Comparison of ENCODE assay signal across 10 cellular contexts in genomic region chr3:48684054-48684349, GRCh38. TPM values are rescaled to one million over a fixed set of nuclear protein-coding genes. Genes with fewer than 3 reads are reported as not detected.
DNase-seq lines count a peak whose midpoint lies in the region; ATAC-seq, FAIRE-seq and TF ChIP-seq lines count a peak whose summit lies in the region.
"Had no signal": no experiment of that assay in that cellular context is flagged by ENCODE, and none has a peak within 500 bp of the region (broad histone marks: within the 10 kb centered on the region; RNA-seq: fewer than 3 reads in every experiment).

No MANE protein-coding gene starts in this region.

- no peaks in the 10 kb centered on the region for H3K9me3 ChIP-seq in HepG2 (ENCODE audit: low read length)
- no peaks in the 10 kb centered on the region for H3K9me3 ChIP-seq in right lobe of liver
- no peaks in the 10 kb centered on the region for H3K9me3 ChIP-seq in adrenal gland (replicated peaks in 1 of 3)
- no peaks in the 10 kb centered on the region for H3K9me3 ChIP-seq in vagina

- no peak overlapping the region for H2AFZ ChIP-seq in HepG2 (ENCODE audit: low read length)

- TF ChIP-seq CTCF in HepG2 (CRISPR knock-in tag; IDR thresholded peaks at IDR 0.05) (no peak), right lobe of liver (IDR thresholded peaks at IDR 0.05) (no peak), adrenal gland (IDR thresholded peaks at IDR 0.05) (no peak), vagina (IDR thresholded peaks at IDR 0.05) (no peak)

- no peak overlapping the region for H3K27ac Mint-ChIP-seq in memory B cell

- 0 out of 2 replicates have a peak, but pooled peaks cover 4% of the 10 kb centered on the region for H4K20me1 ChIP-seq in HepG2 (ENCODE audit: insufficient read depth, low read length)

- ATAC-seq in HepG2, result no peak
- ATAC-seq in right lobe of liver, result no peak
- no peak for ATAC-seq in memory B cell (ENCODE audit: low read depth)
- ATAC-seq in GM21737 (IDR thresholded peaks at IDR 0.05; ENCODE audit: unreplicated experiment), result no peak
- ATAC-seq in HG02852 (IDR thresholded peaks at IDR 0.05; ENCODE audit: unreplicated experiment), result no peak

- peaks cover 31 to 62% of the 10 kb centered on the region in 2 experiments for H3K36me3 ChIP-seq in HepG2 (replicated peaks in 1 of 2; ENCODE audit: control insufficient read depth in 1 of 2, insufficient read depth in 2 of 2, low read length in 2 of 2)
- H3K36me3 ChIP-seq in right lobe of liver, result peaks cover 0 to 24% (median 18%) of the 10 kb centered on the region in 4 donors
- peaks cover 0 to 54% of the 10 kb centered on the region in 2 donors for H3K36me3 ChIP-seq in adrenal gland (replicated peaks in 1 of 2)
- peaks cover 0 to 42% of the 10 kb centered on the region in 2 donors for H3K36me3 ChIP-seq in vagina

- H3K4me1 Mint-ChIP-seq in memory B cell, result peaks cover 33% of the 10 kb centered on the region

- H3K27me3 ChIP-seq in HepG2 (ENCODE audit: control insufficient read depth in 1 of 2, insufficient read depth in 2 of 2, low read length in 2 of 2) (no peaks in the 10 kb centered on the region; a peak in 2 of 5 replicates), right lobe of liver (no peaks in the 10 kb centered on the region), adrenal gland (no peaks in the 10 kb centered on the region), vagina (no peaks in the 10 kb centered on the region)

- no peak for TF ChIP-seq EP300 in HepG2 (IDR thresholded peaks at IDR 0.05; ENCODE audit: low read depth in 2 of 2, low read length in 2 of 2)
- no peak for TF ChIP-seq EP300 in HepG2 (CRISPR knock-in tag; IDR thresholded peaks at IDR 0.05; ENCODE audit: borderline replicate concordance)

- in situ Hi-C loops in HepG2 (cut with HindIII; ENCODE audit: extremely low pct_ligation_motif_present, low pct_unique_long_range_greater_than_20kb), result no loop called here

- BruUV-seq in HepG2 (replicated peaks; lab: Mats Ljungman, UMichigan), result no TSS peak

- 80% methylated on average over 8 of the region's 8 CpGs for WGBS in HepG2 (ENCODE audit: low lambda C conversion rate)
- WGBS in right lobe of liver (ENCODE audit: insufficient coverage, low coverage, low lambda C conversion rate, missing lambda C conversion rate), result 75% methylated on average over 5 of the region's 8 CpGs
- 45 to 56% (median 52%) methylated on average over 8 of the region's 8 CpGs for WGBS in adrenal gland, 4 donors

- H3K27me3 Mint-ChIP-seq in memory B cell, result no peaks in the 10 kb centered on the region

- no peaks in the 10 kb centered on the region for H3K9me3 Mint-ChIP-seq in memory B cell

- DNase-seq in HepG2 (ENCODE audit: low spot score) (no peak), right lobe of liver (no peak), adrenal gland (no peak), memory B cell (ENCODE audit: low spot score in 2 of 2) (no peak), vagina (ENCODE audit: extremely low spot score in 2 of 2) (no peak), NCI-H748 (lab: John Stamatoyannopoulos, UW; ENCODE audit: unreplicated experiment) (no peak)
- DNase-seq: small intestine, T-helper 9 cell had no signal

- TF ChIP-seq POLR2A in HepG2 (IDR thresholded peaks at IDR 0.05; ENCODE audit: insufficient read depth in 1 of 2, low read depth in 2 of 2, low read length in 2 of 2) (no peak), right lobe of liver (IDR thresholded peaks at IDR 0.05) (no peak), adrenal gland (IDR thresholded peaks at IDR 0.05) (no peak), vagina (IDR thresholded peaks at IDR 0.05) (no peak)

- H3K4me1 ChIP-seq in HepG2 (ENCODE audit: insufficient read depth, low read length) (peaks cover 26% of the 10 kb centered on the region), right lobe of liver (peaks cover 0 to 22% (median 5%) of the 10 kb centered on the region in 4 donors), adrenal gland (replicated peaks in 1 of 2) (peaks cover 16 to 33% of the 10 kb centered on the region in 2 donors), vagina (peaks cover 33% of the 10 kb centered on the region)

- CTCF ChIA-PET in HepG2 (lab: Yijun Ruan, JAX; ENCODE audit: low intra/inter-chr PET ratio, low total read pairs), result no interaction called here

- POLR2A ChIA-PET in HepG2 (lab: Yijun Ruan, JAX), result interaction anchor here (0.8 kb wide), 1 partner anchor 16 kb away, joined by 3 read pairs; no protein-coding TSS in a partner anchor

- H3K79me2 ChIP-seq in HepG2 (ENCODE audit: insufficient read depth, low read length), result peaks cover 25% of the 10 kb centered on the region

- no peak overlapping the region for H3K27ac ChIP-seq in HepG2 (ENCODE audit: extremely low read length, insufficient read depth, low read length)
- peak overlapping the region in 1 of 3 donors; percentile 29 for H3K27ac ChIP-seq in right lobe of liver
- H3K27ac ChIP-seq in adrenal gland, result peak overlapping the region in 4 of 5 donors; percentile 10 to 94 (median 50)
- H3K27ac ChIP-seq in vagina, result no peak overlapping the region

- H3K36me3 Mint-ChIP-seq in memory B cell, result peaks cover 18% of the 10 kb centered on the region

- intact Hi-C loops in HepG2 (cut with micrococcal nuclease; ENCODE audit: unreplicated experiment) (no loop called here), right lobe of liver (cut with DNase I) (no loop called here), adrenal gland (cut with DNase I) (no loop called here), vagina (cut with DNase I) (no loop called here)

- no peak for FAIRE-seq in HepG2 (lab: Jason Lieb, UNC)
- FAIRE-seq: small intestine had no signal

- H3K9ac ChIP-seq in HepG2 (ENCODE audit: insufficient read depth, low read depth, low read length), result peak overlapping the region; percentile 94; the same call in 1 of the 2 replicates

- peak overlapping the region; percentile 24 to 97 (median 82); a peak in 5 of 6 replicates for H3K4me3 ChIP-seq in HepG2 (replicated peaks in 1 of 3; ENCODE audit: insufficient read depth in 1 of 3, low read depth in 2 of 3, low read length in 3 of 3)
- H3K4me3 ChIP-seq in right lobe of liver, result peak overlapping the region in 1 of 3 donors; percentile 13
- H3K4me3 ChIP-seq in adrenal gland, result peak overlapping the region in 1 of 4 donors; percentile 87
- peak overlapping the region; percentile 90 for H3K4me3 ChIP-seq in vagina

- H3K4me3 Mint-ChIP-seq in memory B cell, result peak overlapping the region; percentile 16

- peak overlapping the region; percentile 92 for H3K4me2 ChIP-seq in HepG2 (ENCODE audit: low read depth, low read length)

- TF ChIP-seq RAD21 in HepG2 (CRISPR knock-in tag; IDR thresholded peaks at IDR 0.05), result no peak

RNA-seq across cellular contexts. Expression of gene NCKIPSD, which starts 1.7 kb away (rescaled TPM):
- total RNA-seq in HepG2 (2016; rRNA removed; fragmentation: Illumina TruSeq; extraction: Trizol) (13.5 and 14.3 TPM in 2 replicates), right lobe of liver (10 to 100 TPM in 4 of 6 experiments, 1 to 10 TPM in 2; 6.8 to 27.3 (median 12.3) TPM), adrenal gland (10 to 100 TPM; 21.5 to 78.7 (median 36.3) TPM), vagina (45.9 TPM)
- 4.8 and 5.0 TPM in 2 replicates for total RNA-seq in HepG2 (2016; cell fraction: cytosol; rRNA removed; fragmentation: Illumina TruSeq; extraction: Trizol; ENCODE audit: low read depth)
- total RNA-seq in HepG2 (2016; cell fraction: insoluble cytoplasmic fraction; rRNA removed; fragmentation: Illumina TruSeq; extraction: Trizol), result 13.6 and 14.6 TPM in 2 replicates
- 10.8 and 12.0 TPM in 2 replicates for total RNA-seq in HepG2 (2016; cell fraction: membrane; rRNA removed; fragmentation: Illumina TruSeq; extraction: Trizol)
- 12.7 and 17.2 TPM in 2 replicates for total RNA-seq in HepG2 (2016; cell fraction: nucleus; rRNA removed; fragmentation: Illumina TruSeq; extraction: Trizol)
- polyA plus RNA-seq in HepG2 (2011; rRNA removed) (35.2 and 44.2 TPM in 2 replicates), adrenal gland (10 to 100 TPM; 14.0 to 29.9 (median 15.7) TPM)
- 25.4 and 38.7 TPM in 2 replicates for polyA plus RNA-seq in HepG2 (2011; cell fraction: cytosol; rRNA removed)
- 79.3 and 90.0 TPM in 2 replicates for polyA plus RNA-seq in HepG2 (2011; cell fraction: nucleus; rRNA removed)
- polyA plus RNA-seq in HepG2 (2012), result 14.1 and 18.5 TPM in 2 replicates
- 6.3 and 6.6 TPM in 2 replicates for polyA plus RNA-seq in HepG2 (2016; cell fraction: cytosol; fragmentation: Illumina TruSeq; extraction: Trizol; ENCODE audit: low read depth)
- polyA plus RNA-seq in HepG2 (2016; cell fraction: insoluble cytoplasmic fraction; fragmentation: Illumina TruSeq; extraction: Trizol; ENCODE audit: low read depth), result 15.7 and 21.1 TPM in 2 replicates
- polyA plus RNA-seq in HepG2 (2016; cell fraction: membrane; fragmentation: Illumina TruSeq; extraction: Trizol; ENCODE audit: low read depth), result 10.6 and 11.9 TPM in 2 replicates
- 26.0 and 26.3 TPM in 2 replicates for polyA plus RNA-seq in HepG2 (2016; cell fraction: nucleus; fragmentation: Illumina TruSeq; extraction: Trizol; ENCODE audit: insufficient read depth, low read depth)
- 68.5 and 115 TPM in 2 replicates for polyA minus RNA-seq in HepG2 (2011; rRNA and poly(A)+ RNA removed; ENCODE audit: low replicate concordance)
- polyA minus RNA-seq in HepG2 (2011; cell fraction: cytosol; rRNA and poly(A)+ RNA removed), result 20.6 and 27.4 TPM in 2 replicates
- polyA minus RNA-seq in HepG2 (2011; cell fraction: nucleus; rRNA and poly(A)+ RNA removed), result 27.7 and 30.7 TPM in 2 replicates

RNA-seq across cellular contexts. Expression of gene CELSR3, which starts 21.3 kb away (rescaled TPM):
- total RNA-seq in HepG2 (2016; rRNA removed; fragmentation: Illumina TruSeq; extraction: Trizol) (3.2 and 5.4 TPM in 2 replicates), right lobe of liver (under 1 TPM; 0.15 to 0.68 (median 0.34) TPM), adrenal gland (1 to 10 TPM in 5 of 8 donors, under 1 TPM in 3; 0.78 to 3.9 (median 1.3) TPM), vagina (2.2 TPM)
- total RNA-seq in HepG2 (2016; cell fraction: cytosol; rRNA removed; fragmentation: Illumina TruSeq; extraction: Trizol; ENCODE audit: low read depth), result 0.35 and 0.51 TPM in 2 replicates
- 2.7 and 5.4 TPM in 2 replicates for total RNA-seq in HepG2 (2016; cell fraction: insoluble cytoplasmic fraction; rRNA removed; fragmentation: Illumina TruSeq; extraction: Trizol)
- 1.1 and 1.2 TPM in 2 replicates for total RNA-seq in HepG2 (2016; cell fraction: membrane; rRNA removed; fragmentation: Illumina TruSeq; extraction: Trizol)
- 7.5 and 9.6 TPM in 2 replicates for total RNA-seq in HepG2 (2016; cell fraction: nucleus; rRNA removed; fragmentation: Illumina TruSeq; extraction: Trizol)
- polyA plus RNA-seq in HepG2 (2011; rRNA removed) (6.7 and 8.3 TPM in 2 replicates), adrenal gland (10 to 100 TPM in 1 of 3 donors, 1 to 10 TPM in 2; 1.4 to 23.5 (median 4.4) TPM)
- polyA plus RNA-seq in HepG2 (2011; cell fraction: cytosol; rRNA removed), result 4.1 and 5.0 TPM in 2 replicates
- polyA plus RNA-seq in HepG2 (2011; cell fraction: nucleus; rRNA removed), result 54.2 and 80.2 TPM in 2 replicates
- polyA plus RNA-seq in HepG2 (2012), result 8.0 and 10.5 TPM in 2 replicates
- polyA plus RNA-seq in HepG2 (2016; cell fraction: cytosol; fragmentation: Illumina TruSeq; extraction: Trizol; ENCODE audit: low read depth), result 0.34 and 0.35 TPM in 2 replicates
- 2.4 and 3.0 TPM in 2 replicates for polyA plus RNA-seq in HepG2 (2016; cell fraction: insoluble cytoplasmic fraction; fragmentation: Illumina TruSeq; extraction: Trizol; ENCODE audit: low read depth)
- 0.61 and 0.63 TPM in 2 replicates for polyA plus RNA-seq in HepG2 (2016; cell fraction: membrane; fragmentation: Illumina TruSeq; extraction: Trizol; ENCODE audit: low read depth)
- 27.4 and 28.0 TPM in 2 replicates for polyA plus RNA-seq in HepG2 (2016; cell fraction: nucleus; fragmentation: Illumina TruSeq; extraction: Trizol; ENCODE audit: insufficient read depth, low read depth)
- polyA minus RNA-seq in HepG2 (2011; rRNA and poly(A)+ RNA removed; ENCODE audit: low replicate concordance), result 6.7 and 18.0 TPM in 2 replicates
- 6.9 and 7.0 TPM in 2 replicates for polyA minus RNA-seq in HepG2 (2011; cell fraction: cytosol; rRNA and poly(A)+ RNA removed)
- 18.9 and 19.6 TPM in 2 replicates for polyA minus RNA-seq in HepG2 (2011; cell fraction: nucleus; rRNA and poly(A)+ RNA removed)

RNA-seq across cellular contexts. Expression of gene IP6K2, which starts 33.0 kb away (rescaled TPM):
- total RNA-seq in HepG2 (2016; rRNA removed; fragmentation: Illumina TruSeq; extraction: Trizol), result 65.5 and 85.5 TPM in 2 replicates
- total RNA-seq in HepG2 (2016; cell fraction: cytosol; rRNA removed; fragmentation: Illumina TruSeq; extraction: Trizol; ENCODE audit: low read depth), result 19.4 and 21.6 TPM in 2 replicates
- total RNA-seq in HepG2 (2016; cell fraction: insoluble cytoplasmic fraction; rRNA removed; fragmentation: Illumina TruSeq; extraction: Trizol), result 63.7 and 86.9 TPM in 2 replicates
- 32.1 and 38.0 TPM in 2 replicates for total RNA-seq in HepG2 (2016; cell fraction: membrane; rRNA removed; fragmentation: Illumina TruSeq; extraction: Trizol)
- 100 and 109 TPM in 2 replicates for total RNA-seq in HepG2 (2016; cell fraction: nucleus; rRNA removed; fragmentation: Illumina TruSeq; extraction: Trizol)
- 112 and 115 TPM in 2 replicates for polyA plus RNA-seq in HepG2 (2011; rRNA removed)
- polyA plus RNA-seq in HepG2 (2011; cell fraction: cytosol; rRNA removed), result 66.7 and 84.4 TPM in 2 replicates
- polyA plus RNA-seq in HepG2 (2011; cell fraction: nucleus; rRNA removed), result 480 and 513 TPM in 2 replicates
- 77.2 and 80.7 TPM in 2 replicates for polyA plus RNA-seq in HepG2 (2012)
- 16.4 and 20.0 TPM in 2 replicates for polyA plus RNA-seq in HepG2 (2016; cell fraction: cytosol; fragmentation: Illumina TruSeq; extraction: Trizol; ENCODE audit: low read depth)
- polyA plus RNA-seq in HepG2 (2016; cell fraction: insoluble cytoplasmic fraction; fragmentation: Illumina TruSeq; extraction: Trizol; ENCODE audit: low read depth), result 82.8 and 83.9 TPM in 2 replicates
- 26.4 and 27.7 TPM in 2 replicates for polyA plus RNA-seq in HepG2 (2016; cell fraction: membrane; fragmentation: Illumina TruSeq; extraction: Trizol; ENCODE audit: low read depth)
- polyA plus RNA-seq in HepG2 (2016; cell fraction: nucleus; fragmentation: Illumina TruSeq; extraction: Trizol; ENCODE audit: insufficient read depth, low read depth), result 260 and 268 TPM in 2 replicates
- 71.8 and 84.4 TPM in 2 replicates for polyA minus RNA-seq in HepG2 (2011; rRNA and poly(A)+ RNA removed; ENCODE audit: low replicate concordance)
- 23.0 and 26.6 TPM in 2 replicates for polyA minus RNA-seq in HepG2 (2011; cell fraction: cytosol; rRNA and poly(A)+ RNA removed)
- polyA minus RNA-seq in HepG2 (2011; cell fraction: nucleus; rRNA and poly(A)+ RNA removed), result 87.8 and 89.9 TPM in 2 replicates
- 10 to 100 TPM; 25.4 to 31.4 (median 27.4) TPM for total RNA-seq in right lobe of liver
- total RNA-seq in adrenal gland, result 100 to 1,000 TPM in 4 of 8 donors, 10 to 100 TPM in 4; 44.9 to 130 (median 98.4) TPM
- 100 to 1,000 TPM in 2 of 3 donors, 10 to 100 TPM in 1; 67.2 to 185 (median 182) TPM for polyA plus RNA-seq in adrenal gland
- 119 TPM for total RNA-seq in vagina

RNA-seq across cellular contexts. Expression of gene SLC26A6, which starts 48.7 kb away (rescaled TPM):
- total RNA-seq in HepG2 (2016; rRNA removed; fragmentation: Illumina TruSeq; extraction: Trizol), result 10.3 and 40.7 TPM in 2 replicates
- total RNA-seq in HepG2 (2016; cell fraction: cytosol; rRNA removed; fragmentation: Illumina TruSeq; extraction: Trizol; ENCODE audit: low read depth), result 8.0 and 8.2 TPM in 2 replicates
- total RNA-seq in HepG2 (2016; cell fraction: insoluble cytoplasmic fraction; rRNA removed; fragmentation: Illumina TruSeq; extraction: Trizol), result 9.6 and 38.5 TPM in 2 replicates
- total RNA-seq in HepG2 (2016; cell fraction: membrane; rRNA removed; fragmentation: Illumina TruSeq; extraction: Trizol), result 8.3 and 9.4 TPM in 2 replicates
- total RNA-seq in HepG2 (2016; cell fraction: nucleus; rRNA removed; fragmentation: Illumina TruSeq; extraction: Trizol), result 50.7 and 62.0 TPM in 2 replicates
- polyA plus RNA-seq in HepG2 (2011; rRNA removed), result 184 and 298 TPM in 2 replicates
- 90.8 and 93.6 TPM in 2 replicates for polyA plus RNA-seq in HepG2 (2011; cell fraction: cytosol; rRNA removed)
- polyA plus RNA-seq in HepG2 (2011; cell fraction: nucleus; rRNA removed), result 3,075 and 3,281 TPM in 2 replicates
- polyA plus RNA-seq in HepG2 (2012), result 163 and 233 TPM in 2 replicates
- 3.5 and 4.6 TPM in 2 replicates for polyA plus RNA-seq in HepG2 (2016; cell fraction: cytosol; fragmentation: Illumina TruSeq; extraction: Trizol; ENCODE audit: low read depth)
- 6.7 and 9.8 TPM in 2 replicates for polyA plus RNA-seq in HepG2 (2016; cell fraction: insoluble cytoplasmic fraction; fragmentation: Illumina TruSeq; extraction: Trizol; ENCODE audit: low read depth)
- 4.9 and 6.2 TPM in 2 replicates for polyA plus RNA-seq in HepG2 (2016; cell fraction: membrane; fragmentation: Illumina TruSeq; extraction: Trizol; ENCODE audit: low read depth)
- polyA plus RNA-seq in HepG2 (2016; cell fraction: nucleus; fragmentation: Illumina TruSeq; extraction: Trizol; ENCODE audit: insufficient read depth, low read depth), result 133 and 147 TPM in 2 replicates
- polyA minus RNA-seq in HepG2 (2011; rRNA and poly(A)+ RNA removed; ENCODE audit: low replicate concordance), result 56.2 and 422 TPM in 2 replicates
- 79.8 and 100 TPM in 2 replicates for polyA minus RNA-seq in HepG2 (2011; cell fraction: cytosol; rRNA and poly(A)+ RNA removed)
- polyA minus RNA-seq in HepG2 (2011; cell fraction: nucleus; rRNA and poly(A)+ RNA removed), result 459 and 526 TPM in 2 replicates
- 1 to 10 TPM; 6.6 to 9.9 (median 8.6) TPM for total RNA-seq in right lobe of liver
- total RNA-seq in adrenal gland, result 10 to 100 TPM in 7 of 8 donors, 1 to 10 TPM in 1; 7.8 to 27.6 (median 15.7) TPM
- polyA plus RNA-seq in adrenal gland, result 10 to 100 TPM in 2 of 3 donors, 1 to 10 TPM in 1; 8.3 to 47.2 (median 23.5) TPM
- 35.1 TPM for total RNA-seq in vagina

Comparison
In these comparisons a context has a peak if more than half of its experiments do, and no peak if none do; other contexts are left out.
1. H3K27ac ChIP-seq: peak in adrenal gland (4 of 5); none in HepG2 (single experiment) and vagina (single experiment).